ENCODE assay signal across 14 cellular contexts in the genomic region with DNA sequence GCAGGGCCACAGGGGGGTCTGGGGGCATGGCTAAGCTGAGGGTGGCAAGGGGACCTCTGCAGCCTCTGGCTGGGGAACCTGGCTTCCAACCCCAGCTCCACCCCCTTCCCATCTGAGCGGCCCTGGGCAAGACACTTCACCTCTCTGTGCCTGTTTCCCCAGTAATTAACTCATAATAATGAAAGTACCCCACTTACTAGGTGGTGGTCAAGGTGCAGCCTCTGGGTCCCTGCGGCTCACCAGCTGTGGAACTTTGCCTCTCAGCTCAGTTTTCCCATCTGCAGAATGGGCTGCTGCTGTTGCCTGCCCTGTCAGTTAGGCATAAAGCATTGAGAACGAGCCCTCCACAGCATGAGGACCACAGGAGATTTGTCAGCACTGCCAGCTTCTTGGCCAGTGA. TPM values are rescaled to one million over a fixed set of nuclear protein-coding genes. Genes with fewer than 3 reads are reported as not detected.
A peak's percentile ranks its signal among the peaks of the same experiment; 100 is the strongest.
DNase-seq lines count a peak whose midpoint lies in the region.
"Not testable (repeated sequence)": the region's sequence is repeated elsewhere in the genome, so short reads cannot be mapped to it uniquely, and the experiment has no call there.
"Had no signal": no experiment of that assay in that cellular context is flagged by ENCODE, and none has a peak within 500 bp of the region (broad histone marks: within the 10 kb centered on the region; RNA-seq: fewer than 3 reads in every experiment).

No MANE protein-coding gene starts in this region.

- H3K36me3 ChIP-seq in BLaER1, result not testable (repeated sequence)

- H4K20me1 ChIP-seq in BLaER1, result not testable (repeated sequence)

- peaks cover 79% of the 10 kb centered on the region for H3K4me1 ChIP-seq in BLaER1

- not testable (repeated sequence) for H3K4me3 ChIP-seq in BLaER1

- not testable (repeated sequence) for H3K9me3 ChIP-seq in BLaER1

- H3K27ac ChIP-seq in BLaER1, result not testable (repeated sequence)

- intact Hi-C loops in cardiac septum (cut with DNase I), result not testable (repeated sequence)

- H3K9ac ChIP-seq in BLaER1, result not testable (repeated sequence)

- DNase-seq in RPMI8226, result peak; percentile 37
- DNase-seq in cardiac septum (ENCODE audit: low spot score), result peak; percentile 43

- not testable (repeated sequence) for H3K27me3 ChIP-seq in BLaER1

- H3K4me2 ChIP-seq in BLaER1, result peak overlapping the region; percentile 39; the same call in 1 of the 2 replicates

RNA-seq across cellular contexts. Expression of a gene that starts 51.8 kb away (rescaled TPM):
- not detected for total RNA-seq in cardiac septum
- total RNA-seq: A172; A673; B cell; Caco-2; Calu3; CD4-positive, alpha-beta memory T cell; CD4-positive, alpha-beta T cell; CD4-positive, CD25-positive, alpha-beta regulatory T cell; CD8-positive, alpha-beta memory T cell; CD8-positive, alpha-beta T cell; Daoy had no signal
